In the genomic region with DNA sequence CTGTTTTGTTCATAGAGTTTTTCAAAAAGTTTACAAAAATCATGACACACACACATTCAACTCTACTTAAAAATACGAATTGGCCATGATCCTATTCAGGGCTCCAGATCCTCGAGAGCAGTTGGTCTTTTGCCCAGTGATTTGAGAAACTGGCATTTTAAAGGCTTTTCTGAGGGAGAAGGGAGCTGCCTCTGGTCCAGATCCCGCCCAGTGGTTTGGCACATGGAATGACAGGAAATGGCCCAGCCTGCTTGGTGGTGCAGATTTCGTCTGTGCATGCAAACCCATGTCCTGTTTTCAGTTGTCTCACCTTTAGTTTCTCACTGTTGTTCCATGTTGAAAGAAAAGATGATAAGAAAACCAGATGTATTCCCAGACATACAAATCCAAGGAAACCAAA, we compare ENCODE assay signal across 12 cellular contexts. TPM values are rescaled to one million over a fixed set of nuclear protein-coding genes. Genes with fewer than 3 reads are reported as not detected.
DNase-seq lines count a peak whose midpoint lies in the region; ATAC-seq and TF ChIP-seq lines count a peak whose summit lies in the region.
"Had no signal": no experiment of that assay in that cellular context is flagged by ENCODE, and none has a peak within 500 bp of the region (broad histone marks: within the 10 kb centered on the region; RNA-seq: fewer than 3 reads in every experiment).

No MANE protein-coding gene starts in this region.

- H3K36me3 ChIP-seq in RWPE2 (ENCODE audit: low read depth) = no peaks in the 10 kb centered on the region
- H3K36me3 ChIP-seq: cardiac muscle cell had no signal

- peaks cover 21% of the 10 kb centered on the region for H3K36me3 Mint-ChIP-seq in activated CD4-positive, alpha-beta T cell treated with anti-CD3 and anti-CD28 coated beads, Interleukin-2, amount 10 ng/mL, durations not matched to agents 24 days and 14 days (ENCODE audit: low read depth)
- peaks cover 31% of the 10 kb centered on the region for H3K36me3 Mint-ChIP-seq in stimulated activated effector memory CD8-positive, alpha-beta T cell treated with anti-CD3 and anti-CD28 coated beads, Interleukin-12 subunit alpha, Interleukin-12 subunit beta, amount 100 ng/mL, for 72 hours

- no peaks in the 10 kb centered on the region for H3K9me3 Mint-ChIP-seq in activated CD4-positive, alpha-beta T cell treated with anti-CD3 and anti-CD28 coated beads, Interleukin-2, amount 10 ng/mL, durations not matched to agents 24 days and 14 days
- no peaks in the 10 kb centered on the region for H3K9me3 Mint-ChIP-seq in stimulated activated effector memory CD8-positive, alpha-beta T cell treated with anti-CD3 and anti-CD28 coated beads, Interleukin-12 subunit alpha, Interleukin-12 subunit beta, amount 100 ng/mL, for 72 hours

- H3K4me3 Mint-ChIP-seq in activated CD4-positive, alpha-beta T cell treated with anti-CD3 and anti-CD28 coated beads, Interleukin-2, amount 10 ng/mL, durations not matched to agents 24 days and 14 days = peak overlapping the region; percentile 87
- H3K4me3 Mint-ChIP-seq in stimulated activated effector memory CD8-positive, alpha-beta T cell treated with anti-CD3 and anti-CD28 coated beads, Interleukin-12 subunit alpha, Interleukin-12 subunit beta, amount 100 ng/mL, for 72 hours = peak overlapping the region; percentile 95

- peaks cover 20% of the 10 kb centered on the region for H3K4me1 ChIP-seq in RWPE2 (ENCODE audit: insufficient read depth, poor library complexity, severe bottlenecking)

- no peak for TF ChIP-seq CTCF in RWPE2 (IDR thresholded peaks at IDR 0.05; ENCODE audit: poor library complexity, severe bottlenecking)

- H3K27ac ChIP-seq in RWPE2 (ENCODE audit: poor library complexity, severe bottlenecking) = peak overlapping the region; percentile 4
- H3K27ac ChIP-seq: A549, cardiac muscle cell had no signal

- ATAC-seq in RWPE2 (ENCODE audit: low read depth) (0 out of 3 replicates have a peak, but pooled peaks have one; percentile 20), GM21447 (IDR thresholded peaks at IDR 0.05; ENCODE audit: unreplicated experiment) (no peak), HG03175 (IDR thresholded peaks at IDR 0.05; ENCODE audit: unreplicated experiment) (no peak)
- ATAC-seq in stimulated activated effector memory CD8-positive, alpha-beta T cell treated with anti-CD3 and anti-CD28 coated beads, Interleukin-12 subunit alpha, Interleukin-12 subunit beta, amount 100 ng/mL, for 72 hours = no peak
- ATAC-seq: A549 had no signal

- DNase-seq in activated CD4-positive, alpha-beta T cell treated with anti-CD3 and anti-CD28 coated beads, Interleukin-2, amount 10 ng/mL, durations not matched to agents 24 days and 14 days = peak; percentile 80
- DNase-seq in activated CD4-positive, alpha-beta T cell treated with anti-CD3 and anti-CD28 coated beads for 48 hours = no peak
- DNase-seq in RWPE2 (ENCODE audit: low spot score) (no peak), cerebellar cortex (ENCODE audit: low spot score) (peak; percentile 62), middle frontal gyrus (ENCODE audit: extremely low spot score, low spot score) (no peak)
- no peak for DNase-seq in stimulated activated effector memory CD8-positive, alpha-beta T cell treated with anti-CD3 and anti-CD28 coated beads, Interleukin-12 subunit alpha, Interleukin-12 subunit beta, amount 100 ng/mL, for 72 hours (ENCODE audit: low spot score in 2 of 2)
- DNase-seq: NCI-H2081 treated with DMSO at 0.1 percent for 48 hours, T1000 had no signal

- H3K4me3 ChIP-seq in RWPE2 (ENCODE audit: severe bottlenecking) = no peak overlapping the region
- H3K4me3 ChIP-seq: A549, cardiac muscle cell had no signal

- H3K27ac Mint-ChIP-seq in activated CD4-positive, alpha-beta T cell treated with anti-CD3 and anti-CD28 coated beads, Interleukin-2, amount 10 ng/mL, durations not matched to agents 24 days and 14 days = peak overlapping the region; percentile 91
- peak overlapping the region; percentile 95 for H3K27ac Mint-ChIP-seq in stimulated activated effector memory CD8-positive, alpha-beta T cell treated with anti-CD3 and anti-CD28 coated beads, Interleukin-12 subunit alpha, Interleukin-12 subunit beta, amount 100 ng/mL, for 72 hours

- intact Hi-C loops in activated CD4-positive, alpha-beta T cell treated with anti-CD3 and anti-CD28 coated beads, Interleukin-2, amount 10 ng/mL, durations not matched to agents 24 days and 14 days (cut with micrococcal nuclease) = loop anchor here (2.0 to 10.0 kb wide), 3 partner anchors 285 to 1143 kb away; a partner anchor contains a TSS

- peaks cover 66% of the 10 kb centered on the region for H3K4me1 Mint-ChIP-seq in activated CD4-positive, alpha-beta T cell treated with anti-CD3 and anti-CD28 coated beads, Interleukin-2, amount 10 ng/mL, durations not matched to agents 24 days and 14 days
- peaks cover 65% of the 10 kb centered on the region for H3K4me1 Mint-ChIP-seq in stimulated activated effector memory CD8-positive, alpha-beta T cell treated with anti-CD3 and anti-CD28 coated beads, Interleukin-12 subunit alpha, Interleukin-12 subunit beta, amount 100 ng/mL, for 72 hours

- H3K27me3 Mint-ChIP-seq in activated CD4-positive, alpha-beta T cell treated with anti-CD3 and anti-CD28 coated beads, Interleukin-2, amount 10 ng/mL, durations not matched to agents 24 days and 14 days = no peaks in the 10 kb centered on the region

- no peaks in the 10 kb centered on the region for H3K9me3 ChIP-seq in RWPE2 (ENCODE audit: severe bottlenecking)
- H3K9me3 ChIP-seq: A549 had no signal

- H3K27me3 ChIP-seq in RWPE2 (ENCODE audit: insufficient read depth, poor library complexity, severe bottlenecking) = peaks cover 12% of the 10 kb centered on the region

RNA-seq across cellular contexts. Expression of a gene that starts 3.6 kb away (rescaled TPM):
- 47.7 and 49.5 TPM in 2 replicates for total RNA-seq in activated CD4-positive, alpha-beta T cell treated with anti-CD3 and anti-CD28 coated beads, Interleukin-2, amount 10 ng/mL, durations not matched to agents 24 days and 14 days

Comparison
In these comparisons a context has a peak if more than half of its experiments do, and no peak if none do; other contexts are left out.
1. DNase-seq: peak in activated CD4-positive, alpha-beta T cell treated with anti-CD3 and anti-CD28 coated beads, Interleukin-2, amount 10 ng/mL, durations not matched to agents 24 days and 14 days (single experiment) and cerebellar cortex (single experiment); none in activated CD4-positive, alpha-beta T cell treated with anti-CD3 and anti-CD28 coated beads for 48 hours (single experiment), RWPE2 (single experiment), stimulated activated effector memory CD8-positive, alpha-beta T cell treated with anti-CD3 and anti-CD28 coated beads, Interleukin-12 subunit alpha, Interleukin-12 subunit beta, amount 100 ng/mL, for 72 hours (0 of 2) and middle frontal gyrus (single experiment).